In genomic region chr4:18813771-18814170, GRCh38 we compare ENCODE assay signal across 8 cellular contexts.
"Had no signal": no experiment of that assay in that cellular context is flagged by ENCODE, and none has a peak within 500 bp of the region (broad histone marks: within the 10 kb centered on the region; RNA-seq: fewer than 3 reads in every experiment).

No MANE protein-coding gene starts in this region.

- FAIRE-seq: H1, H54, HTR-8/SVneo had no signal

- H3K27ac Mint-ChIP-seq: GM23338, H9 had no signal

- H3K4me3 ChIP-seq: GM23338 had no signal

- H3K4me2 ChIP-seq: GM23338, KMS-11 had no signal

- DNase-seq: H9, HCEC 1CT, KBM-7 had no signal

- H3K9ac ChIP-seq: KMS-11 had no signal

- H3K27ac ChIP-seq: KMS-11 had no signal

- ATAC-seq: GM23338 had no signal

- H2AFZ ChIP-seq: GM23338 had no signal

- H3K4me3 Mint-ChIP-seq: GM23338, H9 had no signal
